ENCODE assay signal across 4 cellular contexts in the genomic region with DNA sequence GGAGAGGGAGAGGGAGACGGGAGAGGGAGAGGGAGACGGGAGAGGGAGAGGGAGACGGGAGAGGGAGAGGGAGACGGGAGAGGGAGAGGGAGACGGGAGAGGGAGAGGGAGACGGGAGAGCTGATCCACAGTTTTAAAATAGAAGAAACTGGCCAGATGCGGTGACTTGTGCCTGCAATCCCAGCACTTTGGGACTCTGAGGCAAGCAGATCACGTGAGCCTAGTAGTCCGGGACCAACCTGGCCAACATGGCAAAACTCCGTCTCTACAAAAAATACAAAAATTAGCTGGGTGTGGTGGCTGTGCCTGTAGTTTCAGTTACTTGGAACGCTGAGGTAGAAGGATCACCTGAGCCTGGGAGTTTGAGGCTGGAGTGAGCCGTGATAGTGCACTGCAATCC. TPM values are rescaled to one million over a fixed set of nuclear protein-coding genes. Genes with fewer than 3 reads are reported as not detected.
"Had no signal": no experiment of that assay in that cellular context is flagged by ENCODE, and none has a peak within 500 bp of the region (broad histone marks: within the 10 kb centered on the region; RNA-seq: fewer than 3 reads in every experiment).

No MANE protein-coding gene starts in this region.

RNA-seq across cellular contexts. Expression of a gene that starts 51.9 kb away (rescaled TPM):
- total RNA-seq: activated CD8-positive, alpha-beta memory T cell treated with anti-CD3 and anti-CD28 coated beads, Interleukin-2, amount 10 ng/mL, durations not matched to agents 7 days and 5 days; activated CD8-positive, alpha-beta T cell treated with anti-CD3 and anti-CD28 coated beads, Interleukin-2, amount 10 ng/mL, durations not matched to agents 7 days and 5 days; activated T-helper 2 cell treated with anti-CD3 and anti-CD28 coated beads, Interferon-gamma antibody, Interleukin-2, Interleukin-4, amounts not matched to agents 10 μg/mL and 5 μg/mL and 100 μg/mL, durations not matched to agents 14 hours and 24 hours and 36 hours; natural killer cell treated with Interleukin-12 subunit alpha and Interleukin-12 subunit beta and Interleukin-15 and Interleukin-18, amount 100 ng/mL, for 72 hours had no signal
